ENCODE assay signal across 19 cellular contexts in genomic region chr12:88145567-88146347, GRCh38. TPM values are rescaled to one million over a fixed set of nuclear protein-coding genes. Genes with fewer than 3 reads are reported as not detected.
DNase-seq lines count a peak whose midpoint lies in the region; ATAC-seq, FAIRE-seq and TF ChIP-seq lines count a peak whose summit lies in the region.
"Had no signal": no experiment of that assay in that cellular context is flagged by ENCODE, and none has a peak within 500 bp of the region (broad histone marks: within the 10 kb centered on the region; RNA-seq: fewer than 3 reads in every experiment).

No MANE protein-coding gene starts in this region.

- no peak for TF ChIP-seq RAD21 in GM12878 (IDR thresholded peaks at IDR 0.05; ENCODE audit: insufficient read depth, low read depth, low read length)

- in situ Hi-C loops in GM12878 (cut with MboI) = loop anchor here (25.0 kb wide), 1 partner anchor 1367 kb away; the partner anchor contains the start of gene GALNT4

- H3K18ac ChIP-seq in mesenchymal stem cell (ENCODE audit: low read depth in 1 of 2, low read length in 2 of 2) = no peak overlapping the region

- H3K9ac ChIP-seq in Karpas-422 (ENCODE audit: low read length) (no peak overlapping the region), GM12878 (ENCODE audit: control insufficient read depth, insufficient read depth, low read length) (no peak overlapping the region), mesenchymal stem cell (ENCODE audit: low read length) (no peak overlapping the region)

- H4K20me1 ChIP-seq in Karpas-422 (ENCODE audit: insufficient read depth, low read depth, low read length) = no peaks in the 10 kb centered on the region
- H4K20me1 ChIP-seq in GM12878 (ENCODE audit: control insufficient read depth, insufficient read depth) = no peaks in the 10 kb centered on the region

- no peak overlapping the region for H2BK12ac ChIP-seq in mesenchymal stem cell (ENCODE audit: low read length in 2 of 2)

- FAIRE-seq in GM12878 (lab: Jason Lieb, UNC) = no peak

- SMC1A ChIA-PET in GM12878 (lab: Charles Lee; ENCODE audit: uncharacterized antibody, unreplicated experiment) = interaction anchor here (0.6 to 2.8 kb wide), 20 partner anchors 8 to 1384 kb away, joined by 3 to 15 read pairs (median 4); no protein-coding TSS in a partner anchor

- H3K36me3 ChIP-seq in A673 (ENCODE audit: insufficient read depth, low read length, poor library complexity, severe bottlenecking) (no peaks in the 10 kb centered on the region), Karpas-422 (ENCODE audit: insufficient read depth, low read length) (no peaks in the 10 kb centered on the region; the same call in 1 of the 2 replicates), GM12878 (ENCODE audit: control insufficient read depth in 2 of 2, insufficient read depth in 2 of 2, low read length in 1 of 2) (no peaks in the 10 kb centered on the region; a peak in 1 of 4 replicates), mesenchymal stem cell (ENCODE audit: control insufficient read depth in 1 of 2, insufficient read depth in 2 of 2, low read depth in 1 of 2, low read length in 2 of 2) (peaks cover 0 to 8% of the 10 kb centered on the region in 2 experiments)
- H3K36me3 ChIP-seq: cardiac muscle cell, right atrium auricular region, WERI-Rb-1 had no signal

- intact Hi-C loops in A673 (cut with micrococcal nuclease; ENCODE audit: unreplicated experiment) (loop anchor here (5.0 kb wide), 1 partner anchor 852 kb away; no protein-coding TSS in a partner anchor), GM12878 (cut with micrococcal nuclease; ENCODE audit: unreplicated experiment) (loop anchor here (10.0 kb wide), 2 partner anchors 729 to 1379 kb away; partner anchors contain the start of genes GALNT4 and POC1B)

- CTCF ChIA-PET in A673 (lab: Charles Lee) = no interaction called here
- CTCF ChIA-PET in GM12878 (lab: Yijun Ruan, JAX) = interaction anchor here (1.2 to 3.1 kb wide), 5 partner anchors 8 to 248 kb away, joined by 3 to 14 read pairs (median 6); no protein-coding TSS in a partner anchor
- CTCF ChIA-PET in activated CD8-positive, alpha-beta T cell treated with anti-CD3 and anti-CD28 coated beads, Interleukin-2, amount 10 ng/mL, durations not matched to agents 7 days and 5 days (lab: Charles Lee) = interaction anchor here (0.9 to 1.1 kb wide), 2 partner anchors 9 to 1326 kb away, joined by 3 to 4 read pairs; no protein-coding TSS in a partner anchor

- BruUV-seq in A673 (replicated peaks; lab: Mats Ljungman, UMichigan) = no TSS peak
- no TSS peak for BruUV-seq in GM12878 (replicated peaks; lab: Mats Ljungman, UMichigan)

- H3K27ac Mint-ChIP-seq in activated CD8-positive, alpha-beta T cell treated with anti-CD3 and anti-CD28 coated beads, Interleukin-2, amount 10 ng/mL, durations not matched to agents 7 days and 5 days = no peak overlapping the region
- H3K27ac Mint-ChIP-seq in chondrocyte (ENCODE audit: unreplicated experiment) = no peak overlapping the region
- H3K27ac Mint-ChIP-seq: stimulated activated naive CD8-positive, alpha-beta T cell treated with anti-CD3 and anti-CD28 coated beads, Interleukin-15, Interleukin-2, amounts not matched to agents 100 ng/mL and 50 ng/mL, for 24 hours had no signal

- peaks cover 12% of the 10 kb centered on the region for H3K79me1 ChIP-seq in mesenchymal stem cell (replicated peaks; ENCODE audit: low read length, poor library complexity, severe bottlenecking)

- H4K91ac ChIP-seq in mesenchymal stem cell (ENCODE audit: low read length) = no peak overlapping the region

- H2BK120ac ChIP-seq in mesenchymal stem cell (ENCODE audit: low read depth, low read length) = no peak overlapping the region

- H3K4me3 Mint-ChIP-seq in activated CD8-positive, alpha-beta T cell treated with anti-CD3 and anti-CD28 coated beads, Interleukin-2, amount 10 ng/mL, durations not matched to agents 7 days and 5 days = no peak overlapping the region
- H3K4me3 Mint-ChIP-seq in chondrocyte (ENCODE audit: unreplicated experiment) = no peak overlapping the region
- H3K4me3 Mint-ChIP-seq: mesothelial cell of epicardium; stimulated activated naive CD8-positive, alpha-beta T cell treated with anti-CD3 and anti-CD28 coated beads, Interleukin-15, Interleukin-2, amounts not matched to agents 100 ng/mL and 50 ng/mL, for 24 hours had no signal

- H3K4me3 ChIP-seq in A673 (ENCODE audit: low read depth, low read length, poor library complexity, severe bottlenecking) = no peak overlapping the region
- no peak overlapping the region for H3K4me3 ChIP-seq in Karpas-422 (ENCODE audit: low read length)
- no peak overlapping the region for H3K4me3 ChIP-seq in GM12878
- no peak overlapping the region for H3K4me3 ChIP-seq in mesenchymal stem cell (ENCODE audit: insufficient read depth in 1 of 2, low read depth in 1 of 2, low read length in 2 of 2)
- H3K4me3 ChIP-seq: cardiac muscle cell, right atrium auricular region had no signal

- peaks cover 2% of the 10 kb centered on the region for H3K36me3 Mint-ChIP-seq in activated CD8-positive, alpha-beta T cell treated with anti-CD3 and anti-CD28 coated beads, Interleukin-2, amount 10 ng/mL, durations not matched to agents 7 days and 5 days (ENCODE audit: low read depth)
- no peaks in the 10 kb centered on the region for H3K36me3 Mint-ChIP-seq in chondrocyte (ENCODE audit: low read depth)

- H3K9me2 ChIP-seq in Karpas-422 (replicated peaks; ENCODE audit: insufficient read depth, low read length) = no peaks in the 10 kb centered on the region

- H2AK5ac ChIP-seq in mesenchymal stem cell (ENCODE audit: low read length, severe bottlenecking) = no peak overlapping the region

- H2BK5ac ChIP-seq in mesenchymal stem cell (ENCODE audit: low read depth, low read length, poor library complexity, severe bottlenecking) = no peak overlapping the region

- H3K9me3 Mint-ChIP-seq in activated CD8-positive, alpha-beta T cell treated with anti-CD3 and anti-CD28 coated beads, Interleukin-2, amount 10 ng/mL, durations not matched to agents 7 days and 5 days (ENCODE audit: insufficient read depth) = no peaks in the 10 kb centered on the region
- no peaks in the 10 kb centered on the region for H3K9me3 Mint-ChIP-seq in chondrocyte (ENCODE audit: low read depth)
- H3K9me3 Mint-ChIP-seq: mesothelial cell of epicardium; stimulated activated naive CD8-positive, alpha-beta T cell treated with anti-CD3 and anti-CD28 coated beads, Interleukin-15, Interleukin-2, amounts not matched to agents 100 ng/mL and 50 ng/mL, for 24 hours had no signal

- WGBS in GM12878 (ENCODE audit: insufficient coverage, insufficient replicate concordance, low lambda C conversion rate, missing lambda C conversion rate) = 86% methylated on average over 5 of the region's 5 CpGs
- 74% methylated on average over 4 of the region's 5 CpGs for whole genome bisulfite sequencing in mesenchymal stem cell

- no peak for TF ChIP-seq CTCF in A673 (conservative IDR thresholded peaks at IDR 0.05; ENCODE audit: low read depth, low read length)
- TF ChIP-seq CTCF in GM12878 (IDR thresholded peaks at IDR 0.05 in 2 of 3, conservative IDR thresholded peaks at IDR 0.05 in 1 of 3; ENCODE audit: control insufficient read depth in 2 of 3, extremely low read depth in 1 of 3, insufficient read depth in 1 of 3, low read depth in 3 of 3, low read length in 3 of 3) = no peak
- no peak for TF ChIP-seq CTCF in chondrocyte (IDR thresholded peaks at IDR 0.05)

- H3K27me3 Mint-ChIP-seq in activated CD8-positive, alpha-beta T cell treated with anti-CD3 and anti-CD28 coated beads, Interleukin-2, amount 10 ng/mL, durations not matched to agents 7 days and 5 days (ENCODE audit: low read depth) = no peaks in the 10 kb centered on the region
- no peaks in the 10 kb centered on the region for H3K27me3 Mint-ChIP-seq in chondrocyte (ENCODE audit: low read depth)
- H3K27me3 Mint-ChIP-seq: stimulated activated naive CD8-positive, alpha-beta T cell treated with anti-CD3 and anti-CD28 coated beads, Interleukin-15, Interleukin-2, amounts not matched to agents 100 ng/mL and 50 ng/mL, for 24 hours had no signal

- DNase-seq in A673 (ENCODE audit: low spot score) (peak; percentile 8), Karpas-422 (no peak), GM12878 (ENCODE audit: low read depth, low spot score) (no peak), mesenchymal stem cell (no peak), ecto neural progenitor cell (ENCODE audit: low spot score) (no peak), chondrocyte (ENCODE audit: low spot score) (no peak), erythroblast (lab: John Stamatoyannopoulos, UW) (no peak)
- no peak for DNase-seq in activated CD8-positive, alpha-beta T cell treated with anti-CD3 and anti-CD28 coated beads, Interleukin-2, amount 10 ng/mL, durations not matched to agents 7 days and 5 days
- DNase-seq: effector CD8-positive, alpha-beta T cell; hippocampal formation; IMR-90; NCI-H2081 treated with DMSO at 0.1 percent for 48 hours; Right ventricle myocardium superior; T-helper 1 cell; WERI-Rb-1 had no signal

- H3K14ac ChIP-seq in mesenchymal stem cell (ENCODE audit: low read length in 2 of 2) = no peak overlapping the region

- peak overlapping the region; percentile 10 for H3K27ac ChIP-seq in A673 (ENCODE audit: low read depth, low read length, poor library complexity, severe bottlenecking)
- no peak overlapping the region for H3K27ac ChIP-seq in Karpas-422 (ENCODE audit: low read length)
- H3K27ac ChIP-seq in GM12878 (ENCODE audit: control insufficient read depth, insufficient read depth) = no peak overlapping the region
- H3K27ac ChIP-seq in mesenchymal stem cell (ENCODE audit: low read length, poor library complexity, severe bottlenecking) = no peak overlapping the region
- H3K27ac ChIP-seq: cardiac muscle cell, right atrium auricular region, WERI-Rb-1 had no signal

- H3K27me3 ChIP-seq in A673 (replicated peaks; ENCODE audit: insufficient read depth, low read depth, low read length, poor library complexity) (no peaks in the 10 kb centered on the region), Karpas-422 (ENCODE audit: low read length) (no peaks in the 10 kb centered on the region), GM12878 (replicated peaks in 1 of 2; ENCODE audit: control insufficient read depth in 2 of 2, insufficient read depth in 2 of 2, low read length in 1 of 2) (no peaks in the 10 kb centered on the region), mesenchymal stem cell (ENCODE audit: control insufficient read depth in 1 of 2, insufficient read depth in 1 of 2, low read length in 2 of 2) (no peaks in the 10 kb centered on the region)
- H3K27me3 ChIP-seq: cardiac muscle cell, right atrium auricular region had no signal

- no peak overlapping the region for H3K23ac ChIP-seq in mesenchymal stem cell (ENCODE audit: low read length in 2 of 2)

- H3K4ac ChIP-seq in mesenchymal stem cell (ENCODE audit: low read depth in 1 of 2, low read length in 2 of 2) = no peak overlapping the region

- H4K8ac ChIP-seq in mesenchymal stem cell (ENCODE audit: low read length) = no peak overlapping the region

- H3K79me2 ChIP-seq in Karpas-422 (ENCODE audit: low read length) (peaks cover 85% of the 10 kb centered on the region), GM12878 (ENCODE audit: control insufficient read depth, insufficient read depth, low read length) (peaks cover 8% of the 10 kb centered on the region)

- H3K4me1 Mint-ChIP-seq in activated CD8-positive, alpha-beta T cell treated with anti-CD3 and anti-CD28 coated beads, Interleukin-2, amount 10 ng/mL, durations not matched to agents 7 days and 5 days (ENCODE audit: low read depth) = peaks cover 24% of the 10 kb centered on the region
- H3K4me1 Mint-ChIP-seq in chondrocyte (ENCODE audit: low read depth) = peaks cover 19% of the 10 kb centered on the region

- POLR2A ChIA-PET in A673 (lab: Charles Lee; ENCODE audit: low non-redundant PET) (no interaction called here), GM12878 (lab: Charles Lee) (interaction anchor here (0.9 to 2.8 kb wide), 5 partner anchors 8 to 160 kb away, joined by 4 to 7 read pairs (median 4); no protein-coding TSS in a partner anchor)
- POLR2A ChIA-PET in activated CD8-positive, alpha-beta T cell treated with anti-CD3 and anti-CD28 coated beads, Interleukin-2, amount 10 ng/mL, durations not matched to agents 7 days and 5 days (lab: Charles Lee) = no interaction called here

- H2BK15ac ChIP-seq in mesenchymal stem cell (ENCODE audit: low read depth, poor library complexity, severe bottlenecking) = no peak overlapping the region

- TF ChIP-seq POLR2A in GM12878 (IDR thresholded peaks at IDR 0.05; ENCODE audit: low read depth, low read length) (no peak), erythroblast (IDR thresholded peaks at IDR 0.05; ENCODE audit: low read length) (no peak)

- RAD21 ChIA-PET in GM12878 (lab: Charles Lee; ENCODE audit: unreplicated experiment) = interaction anchor here (0.8 to 2.6 kb wide), 11 partner anchors 9 to 288 kb away, joined by 3 to 10 read pairs (median 4); no protein-coding TSS in a partner anchor

- H3K4me2 ChIP-seq in Karpas-422 (ENCODE audit: low read depth, low read length, poor library complexity, severe bottlenecking) (peak overlapping the region; percentile 93), GM12878 (ENCODE audit: control insufficient read depth, insufficient read depth) (peak overlapping the region; percentile 44), mesenchymal stem cell (ENCODE audit: low read length, poor library complexity, severe bottlenecking) (peak overlapping the region; percentile 29)

- TF ChIP-seq EP300 in GM12878 (IDR thresholded peaks at IDR 0.05; ENCODE audit: borderline replicate concordance in 1 of 2, control insufficient read depth in 1 of 2, low read depth in 2 of 2, low read length in 2 of 2) = no peak

- no peak overlapping the region for H2AFZ ChIP-seq in Karpas-422 (ENCODE audit: low read length)
- no peak overlapping the region for H2AFZ ChIP-seq in GM12878 (ENCODE audit: control insufficient read depth, low read depth, low read length)
- H2AFZ ChIP-seq in mesenchymal stem cell (ENCODE audit: low read depth, low read length) = no peak overlapping the region

- no peaks in the 10 kb centered on the region for H3K9me3 ChIP-seq in A673 (ENCODE audit: low read depth, low read length, poor library complexity, severe bottlenecking)
- H3K9me3 ChIP-seq in Karpas-422 (ENCODE audit: low read length) = no peaks in the 10 kb centered on the region
- no peaks in the 10 kb centered on the region for H3K9me3 ChIP-seq in GM12878 (replicated peaks; ENCODE audit: control insufficient read depth, insufficient read depth, low read length)
- no peaks in the 10 kb centered on the region for H3K9me3 ChIP-seq in mesenchymal stem cell (ENCODE audit: control insufficient read depth, low read length)
- H3K9me3 ChIP-seq: right atrium auricular region had no signal

- no peak for ATAC-seq in GM12878
- no peak for ATAC-seq in activated CD8-positive, alpha-beta T cell treated with anti-CD3 and anti-CD28 coated beads, Interleukin-2, amount 10 ng/mL, durations not matched to agents 7 days and 5 days

- H3K4me1 ChIP-seq in A673 (ENCODE audit: insufficient read depth, low read length, poor library complexity, severe bottlenecking) (peaks cover 22% of the 10 kb centered on the region), Karpas-422 (ENCODE audit: low read length) (peaks cover 42% of the 10 kb centered on the region), GM12878 (ENCODE audit: control insufficient read depth, insufficient read depth, low read length) (no peaks in the 10 kb centered on the region), mesenchymal stem cell (ENCODE audit: control insufficient read depth, insufficient read depth, low read depth, low read length) (peaks cover 2% of the 10 kb centered on the region)

RNA-seq across cellular contexts. Expression of gene TMTC3, which starts 3.6 kb away (rescaled TPM):
- total RNA-seq in A673 (2021) = 31.6 and 33.6 TPM in 2 replicates
- total RNA-seq in Karpas-422 (2014; rRNA removed; shearing (Covaris generic); ENCODE audit: low replicate concordance) = 5.6 and 16.6 TPM in 2 replicates
- 12.4 and 12.7 TPM in 2 replicates for total RNA-seq in GM12878 (2013; cell fraction: nucleolus; rRNA removed)
- 3.5 and 4.7 TPM in 2 replicates for total RNA-seq in GM12878 (2014; rRNA removed)
- 5.1 and 5.6 TPM in 2 replicates for total RNA-seq in GM12878 (2014; rRNA removed; fragmentation: Illumina TruSeq; extraction: Trizol)
- total RNA-seq in GM12878 (2021) = 4.9 and 5.7 TPM in 2 replicates
- polyA plus RNA-seq in GM12878 (2011; ENCODE audit: low read depth) = 1.7 TPM
- polyA plus RNA-seq in GM12878 (2011; rRNA removed) = 5.0 and 8.1 TPM in 2 replicates
- polyA plus RNA-seq in GM12878 (2011; cell fraction: cytosol; rRNA removed) = 1.5 and 1.6 TPM in 2 replicates
- 3.8 and 4.0 TPM in 2 replicates for polyA plus RNA-seq in GM12878 (2011; cell fraction: nucleus; rRNA removed)
- 0.98 and 1.4 TPM in 2 replicates for polyA plus RNA-seq in GM12878 (2012)
- 2.9 and 4.0 TPM in 2 replicates for polyA plus RNA-seq in GM12878 (2014; fragmentation: Illumina TruSeq; extraction: Trizol)
- polyA plus RNA-seq in GM12878 (2014; fragmentation: Nextera tagmentation; extraction: Ambion mirVana) = 1 to 10 TPM; 1.5 to 2.8 TPM
- polyA plus RNA-seq in GM12878 (2014; rRNA removed) = 1.1 and 1.4 TPM in 2 replicates
- polyA plus RNA-seq in GM12878 (2016; fragmentation: Nextera tagmentation; extraction: Ambion mirVana) = 1 to 10 TPM; 3.5 to 3.7 TPM
- 13.5 and 21.6 TPM in 2 replicates for polyA minus RNA-seq in GM12878 (2011; rRNA and poly(A)+ RNA removed)
- 2.3 and 4.5 TPM in 2 replicates for polyA minus RNA-seq in GM12878 (2011; cell fraction: cytosol; rRNA and poly(A)+ RNA removed)
- 5.9 and 7.6 TPM in 2 replicates for polyA minus RNA-seq in GM12878 (2011; cell fraction: nucleus; rRNA and poly(A)+ RNA removed)
- polyA plus RNA-seq in mesenchymal stem cell (2013, experiment 1 of 2) = 22.8 TPM
- 25.5 TPM for polyA plus RNA-seq in mesenchymal stem cell (2013, experiment 2 of 2)
- total RNA-seq in activated CD8-positive, alpha-beta T cell treated with anti-CD3 and anti-CD28 coated beads, Interleukin-2, amount 10 ng/mL, durations not matched to agents 7 days and 5 days = 1 to 10 TPM; 5.3 to 5.4 TPM
- 47.4 to 63.6 TPM (median 50.5 TPM) in 3 replicates for total RNA-seq in chondrocyte

RNA-seq across cellular contexts. Expression of gene CEP290, which starts 3.9 kb away (rescaled TPM):
- total RNA-seq in A673 (2021) (27.2 and 27.3 TPM in 2 replicates), GM12878 (2014; rRNA removed) (9.6 and 11.3 TPM in 2 replicates), GM12878 (2014; rRNA removed; fragmentation: Illumina TruSeq; extraction: Trizol) (15.6 and 17.0 TPM in 2 replicates), GM12878 (2021) (14.3 and 15.7 TPM in 2 replicates), chondrocyte (15.0 to 20.6 TPM (median 16.9 TPM) in 3 replicates)
- total RNA-seq in Karpas-422 (2014; rRNA removed; shearing (Covaris generic); ENCODE audit: low replicate concordance) = 17.7 and 30.6 TPM in 2 replicates
- 159 and 177 TPM in 2 replicates for total RNA-seq in GM12878 (2013; cell fraction: nucleolus; rRNA removed)
- 3.6 TPM for polyA plus RNA-seq in GM12878 (2011; ENCODE audit: low read depth)
- polyA plus RNA-seq in GM12878 (2011; rRNA removed) (7.2 and 18.8 TPM in 2 replicates), GM12878 (2014; fragmentation: Illumina TruSeq; extraction: Trizol) (11.9 and 15.7 TPM in 2 replicates), GM12878 (2014; fragmentation: Nextera tagmentation; extraction: Ambion mirVana) (1 to 10 TPM; 4.8 to 8.9 TPM), GM12878 (2014; rRNA removed) (6.3 and 6.4 TPM in 2 replicates), GM12878 (2016; fragmentation: Nextera tagmentation; extraction: Ambion mirVana) (10 to 100 TPM; 13.3 to 14.0 TPM)
- 5.2 TPM in 2 replicates for polyA plus RNA-seq in GM12878 (2011; cell fraction: cytosol; rRNA removed)
- polyA plus RNA-seq in GM12878 (2011; cell fraction: nucleus; rRNA removed) = 16.6 and 31.9 TPM in 2 replicates
- polyA plus RNA-seq in GM12878 (2012) = 5.0 and 7.2 TPM in 2 replicates
- polyA minus RNA-seq in GM12878 (2011; rRNA and poly(A)+ RNA removed) = 7.5 and 11.7 TPM in 2 replicates
- polyA minus RNA-seq in GM12878 (2011; cell fraction: cytosol; rRNA and poly(A)+ RNA removed) = 2.8 and 5.7 TPM in 2 replicates
- polyA minus RNA-seq in GM12878 (2011; cell fraction: nucleus; rRNA and poly(A)+ RNA removed) = 24.9 and 46.5 TPM in 2 replicates
- 9.3 TPM for polyA plus RNA-seq in mesenchymal stem cell (2013, experiment 1 of 2)
- 9.8 TPM for polyA plus RNA-seq in mesenchymal stem cell (2013, experiment 2 of 2)
- 10 to 100 TPM; 10.3 to 10.6 TPM for total RNA-seq in activated CD8-positive, alpha-beta T cell treated with anti-CD3 and anti-CD28 coated beads, Interleukin-2, amount 10 ng/mL, durations not matched to agents 7 days and 5 days

Comparison
In these comparisons a context has a peak if more than half of its experiments do, and no peak if none do; other contexts are left out.
1. H3K4me2 ChIP-seq: peak in every context shown above with its lines; median percentile 93 in Karpas-422; 44 in GM12878; 29 in mesenchymal stem cell.